ENCODE assay signal across 8 cellular contexts in the genomic region with DNA sequence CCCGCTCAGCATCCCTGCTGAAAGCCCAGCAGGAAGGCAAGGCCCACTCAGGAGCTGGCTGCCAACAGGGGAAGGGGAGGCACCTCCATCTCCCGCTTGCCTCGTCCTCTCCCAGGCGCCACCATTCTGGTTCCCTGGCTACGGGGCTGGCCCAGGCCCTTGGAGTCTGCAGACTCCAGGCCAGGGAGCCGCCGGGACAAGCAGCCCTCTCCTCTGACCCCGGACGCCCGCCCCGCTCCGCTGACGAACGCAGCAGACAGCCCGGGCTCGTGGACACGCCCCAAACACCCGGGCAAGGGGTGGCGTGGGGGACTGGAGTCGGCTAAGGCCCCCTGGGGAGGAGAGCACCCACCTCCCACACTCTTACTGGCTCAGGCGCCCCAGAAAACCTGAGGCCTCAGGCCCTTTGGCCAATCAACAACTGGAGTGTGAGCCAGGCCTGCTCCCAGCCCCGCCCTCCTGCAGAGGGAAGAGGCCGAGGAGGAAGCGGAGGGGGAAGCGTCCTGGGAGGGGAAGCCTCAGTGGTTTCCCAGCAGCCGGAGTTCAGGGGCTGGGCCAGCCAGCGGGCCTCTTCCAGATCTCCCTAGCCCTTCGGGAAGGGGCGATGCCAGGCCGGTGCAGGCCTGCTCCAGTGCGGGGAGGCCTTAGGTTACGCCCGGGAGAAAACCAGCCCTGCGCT. TPM values are rescaled to one million over a fixed set of nuclear protein-coding genes. Genes with fewer than 3 reads are reported as not detected.
DNase-seq lines count a peak whose midpoint lies in the region; ATAC-seq and TF ChIP-seq lines count a peak whose summit lies in the region.

No MANE protein-coding gene starts in this region.

- DNase-seq in COLO829 (ENCODE audit: low spot score) (peak; percentile 53), HFFc6 (peak; percentile 96), RPMI7951 (ENCODE audit: low read depth) (peak; percentile 98), glutamatergic neuron (peak; percentile 83), uterus (peak; percentile 95 to 96)

- H3K36me3 ChIP-seq in neutrophil (no peaks in the 10 kb centered on the region), uterus (no peaks in the 10 kb centered on the region)

- H3K4me3 ChIP-seq in neutrophil (ENCODE audit: low read depth in 1 of 2, low read length in 1 of 2) (peak overlapping the region; percentile 69 to 95), uterus (peak overlapping the region; percentile 20 to 39)

- H3K9me3 Mint-ChIP-seq in HFFc6, result no peaks in the 10 kb centered on the region
- H3K9me3 Mint-ChIP-seq in glutamatergic neuron (ENCODE audit: unreplicated experiment), result peaks cover 20% of the 10 kb centered on the region

- WGBS in adipose tissue, 3 donors, result 1 to 7% (median 5%) methylated on average over 34 of the region's 34 CpGs

- H3K4me1 Mint-ChIP-seq in HFFc6 (ENCODE audit: low read depth), result peaks cover 54% of the 10 kb centered on the region
- peaks cover 33% of the 10 kb centered on the region for H3K4me1 Mint-ChIP-seq in glutamatergic neuron (ENCODE audit: low read depth, unreplicated experiment)

- H3K4me3 Mint-ChIP-seq in HFFc6 (peak overlapping the region; percentile 83), glutamatergic neuron (ENCODE audit: unreplicated experiment) (peak overlapping the region; percentile 88)

- H3K27me3 ChIP-seq in neutrophil (no peaks in the 10 kb centered on the region), uterus (no peaks in the 10 kb centered on the region)

- H3K27ac Mint-ChIP-seq in HFFc6 (peak overlapping the region; percentile 99), glutamatergic neuron (ENCODE audit: unreplicated experiment) (no peak overlapping the region)

- TF ChIP-seq POLR2A in uterus (IDR thresholded peaks at IDR 0.05), result peak; percentile 72 to 73

- no peak for TF ChIP-seq CTCF in HFFc6 (IDR thresholded peaks at IDR 0.05)
- no peak for TF ChIP-seq CTCF in glutamatergic neuron (IDR thresholded peaks at IDR 0.05; ENCODE audit: partially characterized antibody, unreplicated experiment)
- TF ChIP-seq CTCF in neutrophil (IDR thresholded peaks at IDR 0.05), result peak; percentile 31
- TF ChIP-seq CTCF in uterus (IDR thresholded peaks at IDR 0.05), result peak in 1 of 4 experiments; percentile 7

- ATAC-seq in HG03469 (IDR thresholded peaks at IDR 0.05; ENCODE audit: unreplicated experiment), result no peak

- H3K36me3 Mint-ChIP-seq in HFFc6 (ENCODE audit: low read depth) (peaks cover 7% of the 10 kb centered on the region; the same call in 1 of the 2 replicates), glutamatergic neuron (ENCODE audit: unreplicated experiment) (no peaks in the 10 kb centered on the region)

- H3K4me1 ChIP-seq in neutrophil (ENCODE audit: control insufficient read depth in 1 of 2, insufficient read depth in 1 of 2, low read depth in 1 of 2, low read length in 1 of 2), result peaks cover 67 to 86% of the 10 kb centered on the region in 2 experiments
- H3K4me1 ChIP-seq in uterus, result peaks cover 14 to 52% of the 10 kb centered on the region in 2 donors

- H3K27ac ChIP-seq in adipose tissue (ENCODE audit: low read depth, low read length) (peak overlapping the region; percentile 98), neutrophil (peak overlapping the region; percentile 100), uterus (peak overlapping the region; percentile 99 to 100)

- H3K27me3 Mint-ChIP-seq in HFFc6 (ENCODE audit: insufficient read depth) (peaks cover 15% of the 10 kb centered on the region), glutamatergic neuron (ENCODE audit: unreplicated experiment) (peaks cover 14% of the 10 kb centered on the region)

- intact Hi-C loops in uterus (cut with DNase I; ENCODE audit: low total_unique reads), result no loop called here

- H3K9me3 ChIP-seq in neutrophil (no peaks in the 10 kb centered on the region), uterus (no peaks in the 10 kb centered on the region)

RNA-seq across cellular contexts. Expression of gene MNT, which starts 4.2 kb away (rescaled TPM):
- total RNA-seq in HFFc6 (2021; fragmentation: NEBNext Ultra II Directional; extraction: Animal tissue kit (Norgen Biotek cat#: 25700)), result 10 to 100 TPM; 19.4 to 25.4 (median 21.9) TPM
- total RNA-seq in RPMI7951 (2014; rRNA removed; shearing (Covaris generic)), result 2.4 and 2.7 TPM in 2 replicates
- 10 to 100 TPM in 2 of 3 donors, 1 to 10 TPM in 1; 4.9 to 23.7 (median 23.1) TPM for polyA plus RNA-seq in adipose tissue
- total RNA-seq in glutamatergic neuron (ENCODE audit: unreplicated experiment) (41.0 TPM), uterus (10 to 100 TPM in 1 of 4 donors, 1 to 10 TPM in 3; 1.8 to 32.6 (median 7.8) TPM)

RNA-seq across cellular contexts. Expression of gene SGSM2, which starts 59.4 kb away (rescaled TPM):
- total RNA-seq in HFFc6 (2021; fragmentation: NEBNext Ultra II Directional; extraction: Animal tissue kit (Norgen Biotek cat#: 25700)), result 10 to 100 TPM; 22.4 to 28.2 (median 26.1) TPM
- total RNA-seq in RPMI7951 (2014; rRNA removed; shearing (Covaris generic)), result 9.1 and 9.5 TPM in 2 replicates
- 10 to 100 TPM; 22.0 to 72.3 (median 38.6) TPM for polyA plus RNA-seq in adipose tissue
- 111 TPM for total RNA-seq in glutamatergic neuron (ENCODE audit: unreplicated experiment)
- total RNA-seq in uterus, result 10 to 100 TPM; 13.2 to 77.5 (median 51.2) TPM
